In the genomic region with DNA sequence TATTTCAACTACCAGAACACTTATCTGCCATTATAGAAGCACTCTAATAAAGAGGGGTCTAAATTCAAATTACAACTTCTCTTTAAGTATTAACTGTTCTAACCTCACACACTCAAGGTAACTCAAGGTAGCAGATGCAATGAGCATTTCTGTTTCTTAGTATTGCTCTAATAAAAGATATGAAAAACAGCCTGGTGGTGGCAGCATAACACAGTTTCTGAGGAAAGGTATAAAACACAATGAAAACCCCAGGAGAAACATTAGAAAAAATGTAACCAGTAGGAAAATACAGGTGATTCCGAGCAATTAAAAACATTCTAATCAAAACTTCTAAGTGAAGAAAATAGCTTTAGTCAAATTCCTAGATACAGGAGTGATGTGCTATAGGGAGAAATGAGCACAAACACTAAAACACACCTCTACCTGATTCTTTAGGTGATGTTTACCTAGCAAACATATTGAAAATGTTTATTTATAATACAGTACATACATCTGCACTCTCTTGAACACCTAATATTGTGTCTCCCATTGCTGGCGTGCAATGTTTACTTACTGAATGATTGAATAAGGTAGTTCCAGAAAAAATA, we compare ENCODE assay signal across 8 cellular contexts.
DNase-seq lines count a peak whose midpoint lies in the region; ATAC-seq and TF ChIP-seq lines count a peak whose summit lies in the region.

No MANE protein-coding gene starts in this region.

- peaks cover 34% of the 10 kb centered on the region for H3K4me1 Mint-ChIP-seq in stimulated activated naive CD8-positive, alpha-beta T cell treated with anti-CD3 and anti-CD28 coated beads, Interleukin-15, amount 100 ng/mL, for 72 hours

- H3K4me3 Mint-ChIP-seq in stimulated activated naive CD8-positive, alpha-beta T cell treated with anti-CD3 and anti-CD28 coated beads, Interleukin-15, amount 100 ng/mL, for 72 hours = peak overlapping the region; percentile 24 to 32

- H3K27me3 Mint-ChIP-seq in stimulated activated naive CD8-positive, alpha-beta T cell treated with anti-CD3 and anti-CD28 coated beads, Interleukin-15, amount 100 ng/mL, for 72 hours = no peaks in the 10 kb centered on the region

- H3K27ac Mint-ChIP-seq in stimulated activated naive CD8-positive, alpha-beta T cell treated with anti-CD3 and anti-CD28 coated beads, Interleukin-15, amount 100 ng/mL, for 72 hours = no peak overlapping the region

- in situ Hi-C loops in KBM-7 (cut with MboI; ENCODE audit: low pct_unique_long_range_greater_than_20kb, low sequenced_read_pairs) = no loop called here
- in situ Hi-C loops in astrocyte of the cerebellum (cut with HindIII; ENCODE audit: low sequenced_read_pairs) = no loop called here

- peak; percentile 36 for DNase-seq in NOMO-1 treated with DMSO at 0.1 percent for 48 hours (lab: John Stamatoyannopoulos, UW; ENCODE audit: unreplicated experiment)
- DNase-seq in NOMO-1 treated with dmso at 0.1 percent for 144 hours (lab: John Stamatoyannopoulos, UW; ENCODE audit: unreplicated experiment) = no peak
- peak; percentile 61 for DNase-seq in KBM-7
- DNase-seq in OCI-M1 (lab: John Stamatoyannopoulos, UW) = peak; percentile 66
- no peak for DNase-seq in astrocyte of the cerebellum (ENCODE audit: low read depth)
- peak; percentile 37 for DNase-seq in kidney glomerular epithelial cell (lab: John Stamatoyannopoulos, UW)
- no peak for DNase-seq in stimulated activated naive CD8-positive, alpha-beta T cell treated with anti-CD3 and anti-CD28 coated beads, Interleukin-15, amount 100 ng/mL, for 72 hours

- no peaks in the 10 kb centered on the region for H3K9me3 Mint-ChIP-seq in stimulated activated naive CD8-positive, alpha-beta T cell treated with anti-CD3 and anti-CD28 coated beads, Interleukin-15, amount 100 ng/mL, for 72 hours

- no peak overlapping the region for H3K4me3 ChIP-seq in astrocyte of the cerebellum (ENCODE audit: low read depth, low read length)

- TF ChIP-seq CTCF in astrocyte of the cerebellum (IDR thresholded peaks at IDR 0.05; ENCODE audit: low read depth, low read length, missing control alignments) = peak; percentile 25

- ATAC-seq in stimulated activated naive CD8-positive, alpha-beta T cell treated with anti-CD3 and anti-CD28 coated beads, Interleukin-15, amount 100 ng/mL, for 72 hours = no peak
- no peak for ATAC-seq in HG02798 (IDR thresholded peaks at IDR 0.05; ENCODE audit: poor library complexity, unreplicated experiment)

Comparison
In these comparisons a context has a peak if more than half of its experiments do, and no peak if none do; other contexts are left out.
1. DNase-seq: peak in NOMO-1 treated with DMSO at 0.1 percent for 48 hours (single experiment), KBM-7 (single experiment), OCI-M1 (single experiment) and kidney glomerular epithelial cell (single experiment); none in NOMO-1 treated with dmso at 0.1 percent for 144 hours (single experiment), astrocyte of the cerebellum (single experiment) and stimulated activated naive CD8-positive, alpha-beta T cell treated with anti-CD3 and anti-CD28 coated beads, Interleukin-15, amount 100 ng/mL, for 72 hours (0 of 2).